In genomic region chr7:80611779-80612178, GRCh38 we compare ENCODE assay signal across 9 cellular contexts. TPM values are rescaled to one million over a fixed set of nuclear protein-coding genes. Genes with fewer than 3 reads are reported as not detected.
A peak's percentile ranks its signal among the peaks of the same experiment; 100 is the strongest.
DNase-seq lines count a peak whose midpoint lies in the region; ATAC-seq and TF ChIP-seq lines count a peak whose summit lies in the region.
"Had no signal": no experiment of that assay in that cellular context is flagged by ENCODE, and none has a peak within 500 bp of the region (broad histone marks: within the 10 kb centered on the region; RNA-seq: fewer than 3 reads in every experiment).

No MANE protein-coding gene starts in this region.

- H3K4me3 ChIP-seq in spleen, result no peak overlapping the region

- ATAC-seq in GM21717 (IDR thresholded peaks at IDR 0.05; ENCODE audit: unreplicated experiment), result no peak

- peaks cover 0 to 34% (median 10%) of the 10 kb centered on the region in 6 donors for H3K4me1 ChIP-seq in spleen

- no peaks in the 10 kb centered on the region for H3K9me3 ChIP-seq in spleen

- peak; percentile 55 for DNase-seq in COLO829 (ENCODE audit: low spot score)
- DNase-seq in NCI-H2029 (lab: John Stamatoyannopoulos, UW), result peak; percentile 65
- peak; percentile 12 to 65 for DNase-seq in dermis microvascular lymphatic vessel endothelial cell (ENCODE audit: low read depth in 2 of 2)
- no peak for DNase-seq in spleen
- DNase-seq in RWPE1 (ENCODE audit: low spot score), result no peak
- DNase-seq in NOMO-1 treated with DMSO at 0.1 percent for 48 hours (lab: John Stamatoyannopoulos, UW; ENCODE audit: unreplicated experiment), result no peak
- DNase-seq: immature natural killer cell had no signal

- H3K9me3 Mint-ChIP-seq in nephron, result no peaks in the 10 kb centered on the region

- WGBS in spleen, 5 donors, result 48 to 74% (median 61%) methylated on average over 2 of the region's 2 CpGs

- H3K4me3 Mint-ChIP-seq in nephron, result no peak overlapping the region
- H3K4me3 Mint-ChIP-seq: immature natural killer cell had no signal

- CTCF ChIA-PET in RWPE1 (lab: Yijun Ruan, JAX), result no interaction called here

- peak overlapping the region in 2 of 3 experiments; percentile 6 to 45 for H3K27ac Mint-ChIP-seq in nephron
- H3K27ac Mint-ChIP-seq: immature natural killer cell had no signal

- intact Hi-C loops in spleen (cut with DNase I; ENCODE audit: low total_unique reads), result no loop called here

- peaks cover 41% of the 10 kb centered on the region for H3K4me1 Mint-ChIP-seq in nephron
- H3K4me1 Mint-ChIP-seq: immature natural killer cell had no signal

- no peaks in the 10 kb centered on the region for H3K36me3 ChIP-seq in spleen

- no peak for TF ChIP-seq POLR2A in spleen (IDR thresholded peaks at IDR 0.05)

- H3K27ac ChIP-seq in spleen (peak overlapping the region in 3 of 8 donors; percentile 18 to 34 (median 22)), RWPE1 (no peak overlapping the region)

- no peaks in the 10 kb centered on the region for H3K27me3 ChIP-seq in spleen (replicated peaks in 1 of 7)

- H3K36me3 Mint-ChIP-seq in nephron (ENCODE audit: low read depth), result no peaks in the 10 kb centered on the region
- H3K36me3 Mint-ChIP-seq: immature natural killer cell had no signal

- H3K27me3 Mint-ChIP-seq in nephron (ENCODE audit: low read depth), result no peaks in the 10 kb centered on the region

- no peak for TF ChIP-seq CTCF in nephron (IDR thresholded peaks at IDR 0.05; ENCODE audit: unreplicated experiment in 3 of 3)
- no peak for TF ChIP-seq CTCF in spleen (IDR thresholded peaks at IDR 0.05 in 8 of 11, conservative IDR thresholded peaks at IDR 0.05 in 3 of 11)
- no peak for TF ChIP-seq CTCF in RWPE1 (conservative IDR thresholded peaks at IDR 0.05; ENCODE audit: low read depth)

- POLR2A ChIA-PET in RWPE1 (lab: Yijun Ruan, JAX; ENCODE audit: low non-redundant PET), result no interaction called here

RNA-seq across cellular contexts. Expression of gene CD36, which starts 26.7 kb away (rescaled TPM):
- total RNA-seq in dermis microvascular lymphatic vessel endothelial cell (151 and 259 TPM in 2 replicates), spleen (1,000 to 10,000 TPM in 1 of 7 donors, 100 to 1,000 TPM in 6; 261 to 1,075 (median 759) TPM)
- 100 to 1,000 TPM in 1 of 3 donors, 10 to 100 TPM in 2; 35.7 to 115 (median 60.3) TPM for polyA plus RNA-seq in spleen

Comparison
In these comparisons a context has a peak if more than half of its experiments do, and no peak if none do; other contexts are left out.
1. DNase-seq: peak in COLO829 (single experiment), NCI-H2029 (single experiment) and dermis microvascular lymphatic vessel endothelial cell (2 of 2); none in spleen (single experiment), RWPE1 (single experiment) and NOMO-1 treated with DMSO at 0.1 percent for 48 hours (single experiment).